Comparison of ENCODE assay signal across 1 cellular context in genomic region chr10:133356953-133357292, GRCh38.
TF ChIP-seq lines count a peak whose summit lies in the region.

No MANE protein-coding gene starts in this region.

TF ChIP-seq in HepG2, 621 proteins besides CTCF, POLR2A, EP300 and RAD21 (continued from another document and continues in another):
- TF ChIP-seq HIC2 (CRISPR knock-in tag; IDR thresholded peaks at IDR 0.05; ENCODE audit: low read depth) (no peak; the same call in 1 of the 2 replicates), SNAPC4 (CRISPR knock-in tag; IDR thresholded peaks at IDR 0.05) (no peak), CHD4 (IDR thresholded peaks at IDR 0.05; ENCODE audit: borderline replicate concordance, low read length) (no peak), TFAP4 (IDR thresholded peaks at IDR 0.05; ENCODE audit: borderline replicate concordance, low read depth) (no peak), HMG20A (CRISPR knock-in tag; IDR thresholded peaks at IDR 0.05; ENCODE audit: borderline replicate concordance) (no peak), ZNF260 (CRISPR knock-in tag; IDR thresholded peaks at IDR 0.05; ENCODE audit: borderline replicate concordance, low read depth) (no peak), ZNF276 (CRISPR knock-in tag; IDR thresholded peaks at IDR 0.05; ENCODE audit: low read depth) (no peak), ZNF503 (CRISPR knock-in tag; IDR thresholded peaks at IDR 0.05) (no peak), ZNF512 (CRISPR knock-in tag; IDR thresholded peaks at IDR 0.05) (no peak), EZH2 (conservative IDR thresholded peaks at IDR 0.05; ENCODE audit: low read depth, low read length) (no peak), NFKBIZ (CRISPR knock-in tag; IDR thresholded peaks at IDR 0.05) (no peak), ZNF407 (CRISPR knock-in tag; IDR thresholded peaks at IDR 0.05; ENCODE audit: not compliant biosample characterization) (no peak), CENPBD1 (CRISPR knock-in tag; IDR thresholded peaks at IDR 0.05; ENCODE audit: borderline replicate concordance, low read depth) (no peak), NFYB (CRISPR knock-in tag; IDR thresholded peaks at IDR 0.05) (no peak), SETDB1 (CRISPR knock-in tag; IDR thresholded peaks at IDR 0.05; ENCODE audit: borderline replicate concordance) (no peak), SP1 (IDR thresholded peaks at IDR 0.05) (no peak), SP1 (CRISPR knock-in tag; IDR thresholded peaks at IDR 0.05) (no peak), NONO (IDR thresholded peaks at IDR 0.05) (no peak), NONO (CRISPR knock-in tag; conservative IDR thresholded peaks at IDR 0.05) (no peak), SP5 (CRISPR knock-in tag; IDR thresholded peaks at IDR 0.05; ENCODE audit: borderline replicate concordance, low read depth) (no peak), MNT (IDR thresholded peaks at IDR 0.05) (no peak), ZSCAN29 (CRISPR knock-in tag; conservative IDR thresholded peaks at IDR 0.05) (no peak), FOXA1 (IDR thresholded peaks at IDR 0.05) (no peak), FOXA1 (CRISPR knock-in tag; IDR thresholded peaks at IDR 0.05) (no peak)
